30 cellular contexts compared by ENCODE assay signal in the genomic region with DNA sequence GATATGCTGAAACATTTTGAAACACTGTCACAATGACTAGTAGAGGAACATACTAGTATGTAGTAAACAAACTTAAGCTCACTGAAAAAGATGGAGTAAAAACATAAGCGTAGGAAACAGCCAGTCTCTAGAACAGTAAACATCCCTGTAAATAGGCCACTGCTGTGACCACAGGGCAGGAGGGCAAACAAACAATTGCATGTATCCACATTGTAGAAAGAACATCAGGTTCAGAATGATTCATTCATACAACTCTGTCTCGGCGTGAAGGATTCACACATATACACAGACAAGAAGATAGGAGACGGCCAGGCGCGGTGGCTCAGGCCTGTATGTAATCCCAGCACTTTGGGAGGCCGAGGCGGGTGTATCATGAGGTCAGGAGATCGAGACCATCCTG.
DNase-seq lines count a peak whose midpoint lies in the region; ATAC-seq, FAIRE-seq and TF ChIP-seq lines count a peak whose summit lies in the region.
"Had no signal": no experiment of that assay in that cellular context is flagged by ENCODE, and none has a peak within 500 bp of the region (broad histone marks: within the 10 kb centered on the region; RNA-seq: fewer than 3 reads in every experiment).

No MANE protein-coding gene starts in this region.

- WGBS in HepG2 (ENCODE audit: low lambda C conversion rate), result 25% methylated on average over 8 of the region's 9 CpGs

- FAIRE-seq in H54 (lab: Jason Lieb, UNC) (peak; percentile 43), HepG2 (lab: Jason Lieb, UNC) (no peak)
- FAIRE-seq: A549, GM18507, HTR-8/SVneo had no signal

- H3K27me3 ChIP-seq in HepG2 (ENCODE audit: control insufficient read depth in 1 of 2, insufficient read depth in 2 of 2, low read length in 2 of 2) (no peaks in the 10 kb centered on the region), osteoblast (ENCODE audit: insufficient read depth, low read length) (no peaks in the 10 kb centered on the region)
- H3K27me3 ChIP-seq: BLaER1 treated with 17β-estradiol and CSF1 and Interleukin-3, amounts not matched to agents 10 nM and 100 nM had no signal

- TF ChIP-seq RAD21 in HepG2 (CRISPR knock-in tag; IDR thresholded peaks at IDR 0.05), result no peak

- H3K4me1 ChIP-seq in HepG2 (ENCODE audit: insufficient read depth, low read length) (no peaks in the 10 kb centered on the region), osteoblast (ENCODE audit: insufficient read depth, low read length) (no peaks in the 10 kb centered on the region)
- H3K4me1 ChIP-seq: A549; BLaER1 treated with 17β-estradiol and CSF1 and Interleukin-3, amounts not matched to agents 10 nM and 100 nM; HAP-1 had no signal

- H4K20me1 ChIP-seq in HepG2 (ENCODE audit: insufficient read depth, low read length) (no peaks in the 10 kb centered on the region), osteoblast (ENCODE audit: insufficient read depth, low read length) (no peaks in the 10 kb centered on the region)
- H4K20me1 ChIP-seq: BLaER1 treated with 17β-estradiol and CSF1 and Interleukin-3, amounts not matched to agents 10 nM and 100 nM had no signal

- peak overlapping the region; percentile 11 for H3K27ac ChIP-seq in VCaP
- H3K27ac ChIP-seq in HepG2 (ENCODE audit: extremely low read length, insufficient read depth, low read length), result no peak overlapping the region
- no peak overlapping the region for H3K27ac ChIP-seq in osteoblast (ENCODE audit: low read depth, low read length)
- H3K27ac ChIP-seq: A549; BLaER1 treated with 17β-estradiol and CSF1 and Interleukin-3, amounts not matched to agents 10 nM and 100 nM; RWPE1 had no signal

- TF ChIP-seq EP300 in HepG2 (IDR thresholded peaks at IDR 0.05; ENCODE audit: low read depth in 2 of 2, low read length in 2 of 2) (no peak), HepG2 (CRISPR knock-in tag; IDR thresholded peaks at IDR 0.05; ENCODE audit: borderline replicate concordance) (no peak)

- H3K79me2 ChIP-seq in HepG2 (ENCODE audit: insufficient read depth, low read length) (no peaks in the 10 kb centered on the region), osteoblast (ENCODE audit: insufficient read depth, low read length) (no peaks in the 10 kb centered on the region)

- H2AFZ ChIP-seq in HepG2 (ENCODE audit: low read length), result no peak overlapping the region
- H2AFZ ChIP-seq in osteoblast (ENCODE audit: low read length), result no peak overlapping the region
- H2AFZ ChIP-seq: GM23338 had no signal

- no peaks in the 10 kb centered on the region for H3K36me3 ChIP-seq in HepG2 (replicated peaks in 1 of 2; ENCODE audit: control insufficient read depth in 1 of 2, insufficient read depth in 2 of 2, low read length in 2 of 2)
- H3K36me3 ChIP-seq in osteoblast (ENCODE audit: insufficient read depth, low read length), result no peaks in the 10 kb centered on the region
- H3K36me3 ChIP-seq: HAP-1 had no signal

- in situ Hi-C loops in HepG2 (cut with HindIII; ENCODE audit: extremely low pct_ligation_motif_present, low pct_unique_long_range_greater_than_20kb), result no loop called here

- H3K4me2 ChIP-seq in HepG2 (ENCODE audit: low read depth, low read length) (no peak overlapping the region), osteoblast (ENCODE audit: insufficient read depth, low read length) (no peak overlapping the region)
- H3K4me2 ChIP-seq: A549; BLaER1 treated with 17β-estradiol and CSF1 and Interleukin-3, amounts not matched to agents 10 nM and 100 nM; GM23338 had no signal

- TF ChIP-seq CTCF in VCaP (conservative IDR thresholded peaks at IDR 0.05), result no peak
- TF ChIP-seq CTCF in HepG2 (CRISPR knock-in tag; IDR thresholded peaks at IDR 0.05), result no peak
- no peak for TF ChIP-seq CTCF in osteoblast (IDR thresholded peaks at IDR 0.05; ENCODE audit: extremely low read depth, low read depth, low read length)

- DNase-seq in H54 (ENCODE audit: insufficient read length, low spot score) (no peak), HepG2 (ENCODE audit: low spot score) (no peak), osteoblast (ENCODE audit: insufficient read length, low spot score, missing footprints) (peak; percentile 17), activated T-cell treated with anti-CD3 and anti-CD28 coated beads for 4 hours (no peak), activated gamma-delta T cell (lab: John Stamatoyannopoulos, UW) (no peak)
- DNase-seq in activated naive CD4-positive, alpha-beta T cell (lab: John Stamatoyannopoulos, UW), result no peak
- DNase-seq: AML-193; CD4-positive, alpha-beta memory T cell; COR-L47; DMS53; HFFc6; KBM-7; NCI-H1048; NCI-H1417; NCI-H1694 treated with DMSO at 0.1 percent for 48 hours; NCI-H2081; NCI-H226; NCI-H510A; NCI-H69; SHP77 had no signal

- CTCF ChIA-PET in HepG2 (lab: Yijun Ruan, JAX; ENCODE audit: low intra/inter-chr PET ratio, low total read pairs), result no interaction called here

- H3K9ac ChIP-seq in HepG2 (ENCODE audit: insufficient read depth, low read depth, low read length), result no peak overlapping the region
- H3K9ac ChIP-seq: BLaER1 treated with 17β-estradiol and CSF1 and Interleukin-3, amounts not matched to agents 10 nM and 100 nM had no signal

- H3K9me3 ChIP-seq in HepG2 (ENCODE audit: low read length) (peaks cover 2% of the 10 kb centered on the region; the same call in 1 of the 2 replicates), osteoblast (ENCODE audit: low read depth, low read length) (no peaks in the 10 kb centered on the region)
- H3K9me3 ChIP-seq: A549, HAP-1 had no signal

- BruUV-seq in HepG2 (replicated peaks; lab: Mats Ljungman, UMichigan), result no TSS peak

- intact Hi-C loops in HepG2 (cut with micrococcal nuclease; ENCODE audit: unreplicated experiment), result no loop called here

- TF ChIP-seq POLR2A in H54 (IDR thresholded peaks at IDR 0.05; ENCODE audit: low read depth, low read length) (no peak), HepG2 (IDR thresholded peaks at IDR 0.05; ENCODE audit: insufficient read depth in 1 of 2, low read depth in 2 of 2, low read length in 2 of 2) (no peak)

- ATAC-seq in HepG2 (no peak), GM19463 (IDR thresholded peaks at IDR 0.05; ENCODE audit: unreplicated experiment) (no peak)
- ATAC-seq: GM23338, Panc1 had no signal

- H3K4me3 ChIP-seq in HepG2 (replicated peaks in 1 of 3; ENCODE audit: insufficient read depth in 1 of 3, low read depth in 2 of 3, low read length in 3 of 3), result no peak overlapping the region
- no peak overlapping the region for H3K4me3 ChIP-seq in osteoblast (ENCODE audit: insufficient read depth, low read length)
- H3K4me3 ChIP-seq: A549; BLaER1 treated with 17β-estradiol and CSF1 and Interleukin-3, amounts not matched to agents 10 nM and 100 nM; GM23338; HAP-1 had no signal

- POLR2A ChIA-PET in HepG2 (lab: Yijun Ruan, JAX), result no interaction called here

TF ChIP-seq in HepG2, 621 proteins besides CTCF, POLR2A, EP300 and RAD21:
- no peak for TF ChIP-seq FOXP1 (IDR thresholded peaks at IDR 0.05)
- TF ChIP-seq FOXP1 (CRISPR knock-in tag; IDR thresholded peaks at IDR 0.05), result peak; percentile 29; the same call in 1 of the 2 replicates
- TF ChIP-seq ZNF441 (CRISPR knock-in tag; IDR thresholded peaks at IDR 0.05; ENCODE audit: borderline replicate concordance), result no peak
- TF ChIP-seq, protein P1, sequence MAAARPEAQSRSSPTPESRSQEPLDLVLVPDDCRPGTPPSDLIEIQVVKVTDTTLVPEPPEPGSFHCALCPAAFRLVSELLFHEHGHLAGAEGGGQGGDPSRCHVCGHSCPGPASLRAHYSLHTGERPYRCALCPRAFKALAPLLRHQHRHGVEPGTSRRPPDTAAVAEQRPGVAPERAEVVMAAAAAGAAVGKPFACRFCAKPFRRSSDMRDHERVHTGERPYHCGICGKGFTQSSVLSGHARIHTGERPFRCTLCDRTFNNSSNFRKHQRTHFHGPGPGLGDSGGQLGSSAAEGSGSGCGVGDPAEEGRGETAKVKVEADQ (CRISPR knock-in tag; IDR thresholded peaks at IDR 0.05; ENCODE audit: borderline replicate concordance), result no peak
